In genomic region chr11:134124660-134125451, GRCh38 we compare ENCODE assay signal across 9 cellular contexts. TPM values are rescaled to one million over a fixed set of nuclear protein-coding genes. Genes with fewer than 3 reads are reported as not detected.
DNase-seq lines count a peak whose midpoint lies in the region; ATAC-seq and TF ChIP-seq lines count a peak whose summit lies in the region.
"Had no signal": no experiment of that assay in that cellular context is flagged by ENCODE, and none has a peak within 500 bp of the region (broad histone marks: within the 10 kb centered on the region; RNA-seq: fewer than 3 reads in every experiment).

No MANE protein-coding gene starts in this region.

- WGBS in endodermal cell (ENCODE audit: insufficient coverage in 1 of 2, insufficient read length in 1 of 2), 2 experiments = 36% methylated on average over 17 to 54 of the region's 54 CpGs

- H3K4me3 ChIP-seq in endodermal cell (ENCODE audit: low read length) (peak overlapping the region; percentile 67), tibial artery (peak overlapping the region; percentile 54 to 55)

- H3K4me1 ChIP-seq in endodermal cell (ENCODE audit: control insufficient read depth, insufficient read depth, low read length) (no peaks in the 10 kb centered on the region), tibial artery (peaks cover 0 to 63% (median 44%) of the 10 kb centered on the region in 4 donors)

- H3K27ac Mint-ChIP-seq in endodermal cell (no peak overlapping the region), mesothelial cell of epicardium (no peak overlapping the region)
- H3K27ac Mint-ChIP-seq: natural killer cell had no signal

- peak overlapping the region; percentile 53 for H3K4me3 Mint-ChIP-seq in endodermal cell
- H3K4me3 Mint-ChIP-seq in mesothelial cell of epicardium = peak overlapping the region; percentile 58
- H3K4me3 Mint-ChIP-seq: natural killer cell had no signal

- H3K9me3 Mint-ChIP-seq in endodermal cell (no peaks in the 10 kb centered on the region), mesothelial cell of epicardium (no peaks in the 10 kb centered on the region)
- H3K9me3 Mint-ChIP-seq: natural killer cell had no signal

- intact Hi-C loops in tibial artery (cut with DNase I; ENCODE audit: low total_unique reads) = no loop called here

- H3K4me1 Mint-ChIP-seq in endodermal cell = peaks cover 16% of the 10 kb centered on the region
- H3K4me1 Mint-ChIP-seq in mesothelial cell of epicardium = peaks cover 17% of the 10 kb centered on the region

- H3K36me3 ChIP-seq in endodermal cell (ENCODE audit: control insufficient read depth, insufficient read depth, low read length) (no peaks in the 10 kb centered on the region), tibial artery (no peaks in the 10 kb centered on the region)

- TF ChIP-seq CTCF in endodermal cell (conservative IDR thresholded peaks at IDR 0.05) = peak; percentile 24
- TF ChIP-seq CTCF in mesothelial cell of epicardium (IDR thresholded peaks at IDR 0.05; ENCODE audit: unreplicated experiment) = no peak
- peak in 1 of 2 experiments; percentile 15 for TF ChIP-seq CTCF in tibial artery (IDR thresholded peaks at IDR 0.05)

- H3K27me3 Mint-ChIP-seq in endodermal cell (ENCODE audit: insufficient read depth) (peaks cover 28% of the 10 kb centered on the region), mesothelial cell of epicardium (ENCODE audit: low read depth) (peaks cover 37% of the 10 kb centered on the region)

- ATAC-seq in GM21717 (IDR thresholded peaks at IDR 0.05; ENCODE audit: unreplicated experiment) = no peak

- no peak overlapping the region for H3K9ac ChIP-seq in endodermal cell (ENCODE audit: extremely low read depth, low read length, poor library complexity, severe bottlenecking)

- H3K27me3 ChIP-seq in endodermal cell (ENCODE audit: control insufficient read depth, insufficient read depth, low read length, poor library complexity, severe bottlenecking) (no peaks in the 10 kb centered on the region), tibial artery (no peaks in the 10 kb centered on the region)

- DNase-seq in NCI-H1092 treated with DMSO at 0.1 percent for 48 hours (lab: John Stamatoyannopoulos, UW) = peak; percentile 49
- no peak for DNase-seq in NCI-H1092 (lab: John Stamatoyannopoulos, UW)
- DNase-seq in endodermal cell = peak; percentile 89
- peak in 1 of 2 experiments; percentile 53 for DNase-seq in mesothelial cell of epicardium (ENCODE audit: low spot score in 2 of 2, unreplicated experiment in 2 of 2)
- peak; percentile 58 to 77 for DNase-seq in tibial artery
- no peak for DNase-seq in MV-4-11 (lab: John Stamatoyannopoulos, UW)
- DNase-seq in glomerular visceral epithelial cell (ENCODE audit: extremely low spot score) = no peak
- DNase-seq: natural killer cell had no signal

- H3K36me3 Mint-ChIP-seq in endodermal cell (ENCODE audit: low read depth) (peaks cover 8% of the 10 kb centered on the region), mesothelial cell of epicardium (peaks cover 4% of the 10 kb centered on the region)
- H3K36me3 Mint-ChIP-seq: natural killer cell had no signal

- H3K27ac ChIP-seq in endodermal cell (ENCODE audit: low read depth, low read length) (no peak overlapping the region), tibial artery (peak overlapping the region; percentile 74 to 82)

- H3K9me3 ChIP-seq in endodermal cell (ENCODE audit: control insufficient read depth, low read length) (peaks cover 10% of the 10 kb centered on the region), tibial artery (no peaks in the 10 kb centered on the region)

RNA-seq across cellular contexts. Expression of gene JAM3, which starts 56.0 kb away (rescaled TPM):
- total RNA-seq in endodermal cell = 10 to 100 TPM; 35.8 to 41.8 TPM
- polyA plus RNA-seq in endodermal cell (2013, experiment 1 of 2) = 110 TPM
- 105 TPM for polyA plus RNA-seq in endodermal cell (2013, experiment 2 of 2)
- 36.2 to 39.3 TPM (median 37.6 TPM) in 3 replicates for total RNA-seq in mesothelial cell of epicardium

Comparison
In these comparisons a context has a peak if more than half of its experiments do, and no peak if none do; other contexts are left out.
1. DNase-seq: peak in NCI-H1092 treated with DMSO at 0.1 percent for 48 hours (single experiment), endodermal cell (single experiment) and tibial artery (2 of 2); none in NCI-H1092 (single experiment), MV-4-11 (single experiment) and glomerular visceral epithelial cell (single experiment).